In the genomic region with DNA sequence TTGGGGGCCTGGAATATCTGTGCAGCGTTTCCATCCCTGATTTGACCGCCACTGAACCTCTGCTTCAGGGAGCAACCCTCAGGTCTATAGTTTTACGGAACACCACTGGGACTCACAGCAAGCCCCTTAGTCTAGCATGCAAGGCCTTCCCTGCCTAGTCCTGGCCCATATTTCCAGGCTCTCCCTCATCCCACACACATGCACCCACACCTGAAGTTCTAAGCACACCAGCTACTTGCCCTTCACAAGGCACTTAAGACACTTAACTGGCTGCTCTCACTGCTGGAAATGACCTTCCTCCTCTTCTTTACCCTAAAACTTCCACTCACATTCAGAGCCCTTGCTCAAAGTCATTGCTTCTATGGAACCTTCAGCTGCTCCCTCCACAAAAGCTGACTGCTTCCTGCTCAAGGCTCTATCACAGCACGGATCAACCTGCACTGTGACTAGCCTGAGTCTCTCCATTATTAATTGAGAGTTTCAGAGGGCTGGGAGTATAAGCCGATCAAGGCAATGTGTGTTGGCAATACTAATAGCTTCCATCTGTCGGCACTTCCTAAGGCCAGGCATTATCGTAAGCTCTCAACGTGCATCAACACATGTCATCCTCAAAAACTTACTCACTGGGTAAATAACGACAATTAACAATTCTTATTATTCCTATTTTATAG, we compare ENCODE assay signal across 25 cellular contexts.
"Had no signal": no experiment of that assay in that cellular context is flagged by ENCODE, and none has a peak within 500 bp of the region (broad histone marks: within the 10 kb centered on the region; RNA-seq: fewer than 3 reads in every experiment).

No MANE protein-coding gene starts in this region.

- H3K9me3 ChIP-seq: SK-N-SH had no signal

- H3K36me3 ChIP-seq: SJCRH30 had no signal

- ATAC-seq: activated CD8-positive, alpha-beta memory T cell treated with anti-CD3 and anti-CD28 coated beads, Interleukin-2, amount 10 ng/mL, durations not matched to agents 7 days and 5 days; activated CD8-positive, alpha-beta T cell treated with anti-CD3 and anti-CD28 coated beads, Interleukin-2, amount 10 ng/mL, durations not matched to agents 7 days and 5 days; activated T-cell treated with anti-CD3 and anti-CD28 coated beads, Interleukin-2, amount 50 U/mL, for 4 hours; Panc1; Right ventricle myocardium inferior; WTC11 had no signal

- H3K27ac ChIP-seq: SJCRH30 had no signal

- H3K4me3 ChIP-seq: SJCRH30 had no signal

- DNase-seq: activated CD4-positive, alpha-beta T cell treated with anti-CD3 and anti-CD28 coated beads for 48 hours; activated CD4-positive, alpha-beta T cell treated with anti-CD3 and anti-CD28 coated beads, Interleukin-2, amount 50 U/mL, for 4 hours; activated CD4-positive, CD25-positive, alpha-beta regulatory T cell treated with anti-CD3 and anti-CD28 coated beads, Interleukin-2, amount 50 U/mL, for 72 hours; activated CD8-positive, alpha-beta T cell treated with anti-CD3 and anti-CD28 coated beads, Interleukin-2, amount 10 ng/mL, durations not matched to agents 7 days and 5 days; activated effector memory CD4-positive, alpha-beta T cell treated with anti-CD3 and anti-CD28 coated beads, Interleukin-2, amount 50 U/mL, for 16 hours; activated naive CD4-positive, alpha-beta T cell treated with anti-CD3 and anti-CD28 coated beads for 36 hours; activated T-cell treated with anti-CD3 and anti-CD28 coated beads, Interleukin-2, amount 50 U/mL, for 4 hours; amygdala; KG1; NCI-H1092; NCI-H1417; NCI-H187; NCI-H2081; NCI-H446; NCI-H526; NCI-H774; NK-92 treated with Interleukin-12 subunit alpha and Interleukin-12 subunit beta, amount 100 ng/mL, for 24 hours; OCI-M1; RPMI8226; SJCRH30; SK-N-SH had no signal
